In genomic region chr3:176939022-176939817, GRCh38 we compare ENCODE assay signal across 8 cellular contexts.
DNase-seq lines count a peak whose midpoint lies in the region; ATAC-seq, FAIRE-seq and TF ChIP-seq lines count a peak whose summit lies in the region.

No MANE protein-coding gene starts in this region.

- no peaks in the 10 kb centered on the region for H3K4me1 Mint-ChIP-seq in stimulated activated memory B cell treated with anti-CD40 and anti-IgM and Interleukin-4, amounts not matched to agents 10 μg/mL and 1 μg/mL and 100 μg/mL, for 72 hours

- no peak overlapping the region for H3K27ac Mint-ChIP-seq in stimulated activated memory B cell treated with anti-CD40 and anti-IgM and Interleukin-4, amounts not matched to agents 10 μg/mL and 1 μg/mL and 100 μg/mL, for 72 hours

- H3K36me3 Mint-ChIP-seq in stimulated activated memory B cell treated with anti-CD40 and anti-IgM and Interleukin-4, amounts not matched to agents 10 μg/mL and 1 μg/mL and 100 μg/mL, for 72 hours = no peaks in the 10 kb centered on the region

- no peaks in the 10 kb centered on the region for H3K27me3 Mint-ChIP-seq in stimulated activated memory B cell treated with anti-CD40 and anti-IgM and Interleukin-4, amounts not matched to agents 10 μg/mL and 1 μg/mL and 100 μg/mL, for 72 hours

- peak; percentile 74 for DNase-seq in AG20443 (ENCODE audit: low spot score)
- DNase-seq in NCI-H1092 treated with DMSO at 0.1 percent for 48 hours (lab: John Stamatoyannopoulos, UW) = peak; percentile 91
- DNase-seq in SK-N-DZ (ENCODE audit: low spot score) = peak; percentile 80
- peak; percentile 78 for DNase-seq in bronchial epithelial cell (ENCODE audit: low read depth)
- peak; percentile 39 for DNase-seq in kidney epithelial cell (ENCODE audit: low read depth)

- TF ChIP-seq CTCF in bronchial epithelial cell (IDR thresholded peaks at IDR 0.05; ENCODE audit: insufficient read depth, low read length, severe bottlenecking) (peak; percentile 72), kidney epithelial cell (IDR thresholded peaks at IDR 0.05; ENCODE audit: insufficient read depth, low read length, poor library complexity, severe bottlenecking) (peak; percentile 81)

- H3K4me3 Mint-ChIP-seq in stimulated activated memory B cell treated with anti-CD40 and anti-IgM and Interleukin-4, amounts not matched to agents 10 μg/mL and 1 μg/mL and 100 μg/mL, for 72 hours = no peak overlapping the region

- H3K9me3 Mint-ChIP-seq in stimulated activated memory B cell treated with anti-CD40 and anti-IgM and Interleukin-4, amounts not matched to agents 10 μg/mL and 1 μg/mL and 100 μg/mL, for 72 hours = no peaks in the 10 kb centered on the region

- no peak for FAIRE-seq in bronchial epithelial cell (lab: Jason Lieb, UNC)

- ATAC-seq in GM18499 (IDR thresholded peaks at IDR 0.05; ENCODE audit: insufficient read depth, unreplicated experiment) (peak; percentile 97), HG02763 (IDR thresholded peaks at IDR 0.05; ENCODE audit: unreplicated experiment) (peak; percentile 92)
- peak; percentile 66 for ATAC-seq in stimulated activated memory B cell treated with anti-CD40 and anti-IgM and Interleukin-4, amounts not matched to agents 10 μg/mL and 1 μg/mL and 100 μg/mL, for 72 hours

- H3K27me3 ChIP-seq in bronchial epithelial cell (ENCODE audit: control insufficient read depth, insufficient read depth, low read length) = no peaks in the 10 kb centered on the region
- H3K27me3 ChIP-seq in kidney epithelial cell (ENCODE audit: control insufficient read depth, insufficient read depth, low read length) = no peaks in the 10 kb centered on the region

- no peak overlapping the region for H3K4me3 ChIP-seq in bronchial epithelial cell (ENCODE audit: low read depth, low read length)
- no peak overlapping the region for H3K4me3 ChIP-seq in kidney epithelial cell (ENCODE audit: low read depth, low read length)

- H3K36me3 ChIP-seq in bronchial epithelial cell (ENCODE audit: control insufficient read depth, insufficient read depth, low read length) = no peaks in the 10 kb centered on the region
- no peaks in the 10 kb centered on the region for H3K36me3 ChIP-seq in kidney epithelial cell (ENCODE audit: control insufficient read depth, insufficient read depth, low read length)

Comparison
In these comparisons a context has a peak if more than half of its experiments do, and no peak if none do; other contexts are left out.
1. DNase-seq: peak in every context shown above with its lines; median percentile 91 in NCI-H1092 treated with DMSO at 0.1 percent for 48 hours; 80 in SK-N-DZ; 78 in bronchial epithelial cell; 74 in AG20443; 39 in kidney epithelial cell.